ENCODE assay signal across 32 cellular contexts in the genomic region with DNA sequence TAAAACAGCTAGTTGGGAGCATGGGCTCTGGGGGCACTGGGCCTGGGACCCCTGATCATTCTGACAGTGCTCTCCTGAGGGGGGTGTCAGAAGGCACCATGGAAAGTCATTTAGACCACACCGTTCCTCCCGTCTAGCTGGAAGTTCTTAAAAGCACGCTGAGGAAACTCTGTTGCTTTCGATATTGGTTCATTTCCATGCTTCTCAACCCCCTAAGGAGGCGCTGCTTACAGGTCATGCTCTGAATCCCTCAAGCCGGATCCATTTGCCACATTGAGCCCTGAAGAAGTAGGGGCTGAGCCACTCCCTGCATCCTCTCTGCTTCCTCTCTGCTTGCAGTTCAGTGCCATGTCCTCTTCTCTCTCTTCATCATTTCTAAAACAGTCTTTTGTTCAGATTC.
DNase-seq lines count a peak whose midpoint lies in the region; FAIRE-seq and TF ChIP-seq lines count a peak whose summit lies in the region.
"Had no signal": no experiment of that assay in that cellular context is flagged by ENCODE, and none has a peak within 500 bp of the region (broad histone marks: within the 10 kb centered on the region; RNA-seq: fewer than 3 reads in every experiment).

No MANE protein-coding gene starts in this region.

- no peaks in the 10 kb centered on the region for H3K4me1 ChIP-seq in trophoblast cell (ENCODE audit: control insufficient read depth in 1 of 2, insufficient read depth in 2 of 2, low read length in 2 of 2)
- H3K4me1 ChIP-seq: SJSA1 had no signal

- no peaks in the 10 kb centered on the region for H3K4me1 Mint-ChIP-seq in osteocyte (ENCODE audit: unreplicated experiment)

- peaks cover 14% of the 10 kb centered on the region for H3K9me3 Mint-ChIP-seq in osteocyte (ENCODE audit: unreplicated experiment)
- H3K9me3 Mint-ChIP-seq: CD4-positive, alpha-beta T cell had no signal

- H2AK5ac ChIP-seq in trophoblast cell (ENCODE audit: low read length), result no peak overlapping the region

- H4K91ac ChIP-seq in trophoblast cell (ENCODE audit: low read depth, low read length), result no peak overlapping the region

- H3K9me3 ChIP-seq in trophoblast cell (ENCODE audit: insufficient read depth, low read depth, low read length), result peaks cover 2% of the 10 kb centered on the region
- H3K9me3 ChIP-seq: HAP-1, MG63, SJSA1 had no signal

- no peak overlapping the region for H3K18ac ChIP-seq in trophoblast cell (ENCODE audit: low read length)

- peak overlapping the region; percentile 86 for H3K23ac ChIP-seq in trophoblast cell (ENCODE audit: low read length)

- H3K4ac ChIP-seq in trophoblast cell (ENCODE audit: low read depth, low read length), result no peak overlapping the region

- no peak overlapping the region for H3K4me2 ChIP-seq in trophoblast cell (ENCODE audit: low read length)
- H3K4me2 ChIP-seq: PC-9 had no signal

- H3K27me3 ChIP-seq in bronchial epithelial cell (ENCODE audit: control insufficient read depth, insufficient read depth, low read length) (no peaks in the 10 kb centered on the region), trophoblast cell (ENCODE audit: insufficient read depth, low read length) (no peaks in the 10 kb centered on the region)
- H3K27me3 ChIP-seq: MG63, SJSA1 had no signal

- no peak overlapping the region for H3K4me3 Mint-ChIP-seq in osteocyte (ENCODE audit: unreplicated experiment)
- H3K4me3 Mint-ChIP-seq: CD4-positive, alpha-beta T cell; HFFc6 had no signal

- no peak overlapping the region for H4K12ac ChIP-seq in trophoblast cell (ENCODE audit: low read depth, low read length)

- TF ChIP-seq CTCF in bronchial epithelial cell (IDR thresholded peaks at IDR 0.05; ENCODE audit: insufficient read depth, low read length, severe bottlenecking) (no peak), osteocyte (IDR thresholded peaks at IDR 0.05) (no peak), lower leg skin (IDR thresholded peaks at IDR 0.05) (no peak)

- H4K8ac ChIP-seq in trophoblast cell (ENCODE audit: low read depth, low read length), result no peak overlapping the region

- no peaks in the 10 kb centered on the region for H3K27me3 Mint-ChIP-seq in osteocyte (ENCODE audit: unreplicated experiment)
- H3K27me3 Mint-ChIP-seq: CD4-positive, alpha-beta T cell had no signal

- H2AFZ ChIP-seq in trophoblast cell (ENCODE audit: insufficient read depth, low read length, poor library complexity), result no peak overlapping the region
- H2AFZ ChIP-seq: GM23248, PC-9 had no signal

- H3K36me3 Mint-ChIP-seq in osteocyte (ENCODE audit: unreplicated experiment), result no peaks in the 10 kb centered on the region

- no peaks in the 10 kb centered on the region for H3K79me2 ChIP-seq in trophoblast cell (ENCODE audit: control insufficient read depth, insufficient read depth, low read length, poor library complexity)

- intact Hi-C loops in lower leg skin (cut with DNase I; ENCODE audit: low total_unique reads), result no loop called here

- WGBS in trophoblast cell (ENCODE audit: extremely low coverage, insufficient coverage, insufficient read length), result no CpG with 5 or more reads among the region's 6 CpGs
- 49 to 65% methylated on average over 6 of the region's 6 CpGs for WGBS in lower leg skin, 2 donors

- no peak overlapping the region for H3K9ac ChIP-seq in trophoblast cell (ENCODE audit: low read length)
- H3K9ac ChIP-seq: GM23248 had no signal

- no peaks in the 10 kb centered on the region for H3K79me1 ChIP-seq in trophoblast cell (ENCODE audit: low read length)

- no peak overlapping the region for H3K14ac ChIP-seq in trophoblast cell (ENCODE audit: low read length)

- no peaks in the 10 kb centered on the region for H3K36me3 ChIP-seq in bronchial epithelial cell (ENCODE audit: control insufficient read depth, insufficient read depth, low read length)
- H3K36me3 ChIP-seq in trophoblast cell (ENCODE audit: control insufficient read depth in 1 of 2, insufficient read depth in 2 of 2, low read length in 2 of 2), result no peaks in the 10 kb centered on the region
- H3K36me3 ChIP-seq: HAP-1, MG63, SJSA1 had no signal

- DNase-seq in DMS79 treated with DMSO at 0.1 percent for 48 hours (lab: John Stamatoyannopoulos, UW), result peak; percentile 8
- no peak for DNase-seq in DMS79 (lab: John Stamatoyannopoulos, UW)
- DNase-seq in OCI-M1 (lab: John Stamatoyannopoulos, UW), result peak; percentile 2
- no peak for DNase-seq in bronchial epithelial cell (ENCODE audit: low read depth)
- DNase-seq in trophoblast cell, result no peak
- no peak for DNase-seq in osteocyte (ENCODE audit: extremely low spot score, unreplicated experiment)
- DNase-seq in lower leg skin (ENCODE audit: low spot score in 2 of 2), result no peak
- DNase-seq in COLO668 (lab: John Stamatoyannopoulos, UW; ENCODE audit: unreplicated experiment), result no peak
- DNase-seq: ACHN; CD4-positive, alpha-beta T cell; COR-L47; DMS53; GM23248; HFFc6; IMR-90; KG1; MG63; NCI-H1105 treated with DMSO at 0.1 percent for 48 hours; NCI-H2029 treated with DMSO at 0.1 percent for 48 hours; NCI-H2171; NCI-H226; NCI-H510A; NCI-H69; NK-92 treated with Interleukin-12 subunit alpha and Interleukin-12 subunit beta, amount 100 ng/mL, for 24 hours; PC-9; Right ventricle myocardium superior; RPMI8226; T-helper 1 cell had no signal

- no peak for TF ChIP-seq POLR2A in lower leg skin (IDR thresholded peaks at IDR 0.05)

- no peak overlapping the region for H2BK5ac ChIP-seq in trophoblast cell (ENCODE audit: low read depth, low read length, poor library complexity)

- H2BK12ac ChIP-seq in trophoblast cell (ENCODE audit: low read length), result no peak overlapping the region

- H3K27ac Mint-ChIP-seq in osteocyte (ENCODE audit: unreplicated experiment), result no peak overlapping the region
- H3K27ac Mint-ChIP-seq: CD4-positive, alpha-beta T cell; HFFc6 had no signal

- H3K27ac ChIP-seq in trophoblast cell (ENCODE audit: low read depth, low read length), result no peak overlapping the region
- H3K27ac ChIP-seq: 22Rv1, GM23248, PC-9, SJSA1 had no signal

- peak; percentile 60 for FAIRE-seq in bronchial epithelial cell (lab: Jason Lieb, UNC)
- FAIRE-seq: GM18507 had no signal

- H2BK120ac ChIP-seq in trophoblast cell (ENCODE audit: insufficient read depth, low read length, poor library complexity), result no peak overlapping the region

- H3K4me3 ChIP-seq in bronchial epithelial cell (ENCODE audit: low read depth, low read length) (no peak overlapping the region), trophoblast cell (ENCODE audit: low read depth, low read length) (no peak overlapping the region), lower leg skin (ENCODE audit: low read depth, poor library complexity, severe bottlenecking) (no peak overlapping the region)
- H3K4me3 ChIP-seq: GM23248, HAP-1, MG63, PC-9, SJSA1 had no signal

Comparison
In these comparisons a context has a peak if more than half of its experiments do, and no peak if none do; other contexts are left out.
1. DNase-seq: peak in DMS79 treated with DMSO at 0.1 percent for 48 hours (single experiment) and OCI-M1 (single experiment); none in DMS79 (single experiment), bronchial epithelial cell (single experiment), trophoblast cell (0 of 2), osteocyte (single experiment), lower leg skin (0 of 2) and COLO668 (single experiment).